ENCODE assay signal across 12 cellular contexts in the genomic region with DNA sequence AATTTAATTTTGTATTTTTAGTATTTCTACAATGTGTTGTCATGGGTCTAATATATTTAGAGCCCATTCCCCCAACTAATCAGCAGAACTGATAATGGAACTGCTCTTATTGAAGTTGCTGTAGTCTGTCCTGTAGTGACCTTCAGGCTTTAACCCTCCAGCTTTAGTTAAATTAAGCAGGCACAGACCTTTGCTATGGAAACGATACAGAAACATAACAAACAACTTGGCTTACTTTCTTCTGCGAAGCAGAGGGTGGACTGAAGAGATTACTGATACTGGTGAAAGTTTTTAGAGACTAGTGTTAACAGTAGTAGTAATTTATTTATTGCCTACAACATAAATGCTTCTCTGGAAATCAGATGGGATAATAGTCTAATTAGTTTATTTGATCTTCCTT.
DNase-seq lines count a peak whose midpoint lies in the region; ATAC-seq and TF ChIP-seq lines count a peak whose summit lies in the region.
"Had no signal": no experiment of that assay in that cellular context is flagged by ENCODE, and none has a peak within 500 bp of the region (broad histone marks: within the 10 kb centered on the region; RNA-seq: fewer than 3 reads in every experiment).

No MANE protein-coding gene starts in this region.

- H3K9me3 Mint-ChIP-seq in activated T-helper 17 cell treated with anti-CD3 and anti-CD28 coated beads, Interleukin-2, amount 50 U/mL, for 72 hours = no peaks in the 10 kb centered on the region
- H3K9me3 Mint-ChIP-seq: T-helper 1 cell treated with Interleukin-12 subunit alpha and Interleukin-12 subunit beta and Interleukin-4 antibody, amounts not matched to agents 30 μg/mL and 1 μg/mL, for 36 hours had no signal

- DNase-seq in DMS53 (lab: John Stamatoyannopoulos, UW) = peak; percentile 33
- DNase-seq in DMS53 treated with DMSO at 0.1 percent for 48 hours (lab: John Stamatoyannopoulos, UW; ENCODE audit: unreplicated experiment) = no peak
- DNase-seq in left ventricle myocardium inferior = no peak
- DNase-seq in sciatic nerve (ENCODE audit: low spot score) = no peak
- DNase-seq in NCI-H2107 (lab: John Stamatoyannopoulos, UW) = no peak
- DNase-seq in NOMO-1 treated with dmso at 0.1 percent for 144 hours (lab: John Stamatoyannopoulos, UW; ENCODE audit: unreplicated experiment) = no peak
- DNase-seq in COR-L47 (lab: John Stamatoyannopoulos, UW) = no peak
- DNase-seq: activated CD8-positive, alpha-beta memory T cell treated with anti-CD3 and anti-CD28 coated beads, Interleukin-2, amount 10 ng/mL, durations not matched to agents 7 days and 5 days; cerebellar nuclear complex; NCI-H510A treated with DMSO at 0.1 percent for 48 hours had no signal

- intact Hi-C loops in left ventricle myocardium inferior (cut with micrococcal nuclease) = loop anchor here (5.0 kb wide), 1 partner anchor 81 kb away; no protein-coding TSS in a partner anchor
- intact Hi-C loops in sciatic nerve (cut with DNase I) = no loop called here

- no peaks in the 10 kb centered on the region for H3K27me3 Mint-ChIP-seq in activated T-helper 17 cell treated with anti-CD3 and anti-CD28 coated beads, Interleukin-2, amount 50 U/mL, for 72 hours
- H3K27me3 Mint-ChIP-seq: activated CD8-positive, alpha-beta memory T cell treated with anti-CD3 and anti-CD28 coated beads, Interleukin-2, amount 10 ng/mL, durations not matched to agents 7 days and 5 days had no signal

- peaks cover 47% of the 10 kb centered on the region for H3K4me1 ChIP-seq in left ventricle myocardium inferior

- H3K36me3 Mint-ChIP-seq in activated T-helper 17 cell treated with anti-CD3 and anti-CD28 coated beads, Interleukin-2, amount 50 U/mL, for 72 hours (ENCODE audit: low read depth) = peaks cover 40% of the 10 kb centered on the region

- no peaks in the 10 kb centered on the region for H3K27me3 ChIP-seq in left ventricle myocardium inferior (ENCODE audit: low read depth)

- peak overlapping the region; percentile 66 for H3K27ac ChIP-seq in left ventricle myocardium inferior (replicated peaks)

- H3K4me3 Mint-ChIP-seq in activated T-helper 17 cell treated with anti-CD3 and anti-CD28 coated beads, Interleukin-2, amount 50 U/mL, for 72 hours = no peak overlapping the region
- H3K4me3 Mint-ChIP-seq: activated CD8-positive, alpha-beta memory T cell treated with anti-CD3 and anti-CD28 coated beads, Interleukin-2, amount 10 ng/mL, durations not matched to agents 7 days and 5 days; T-helper 1 cell treated with Interleukin-12 subunit alpha and Interleukin-12 subunit beta and Interleukin-4 antibody, amounts not matched to agents 30 μg/mL and 1 μg/mL, for 36 hours had no signal

- no peak overlapping the region for H3K4me3 ChIP-seq in left ventricle myocardium inferior

- peaks cover 17% of the 10 kb centered on the region for H3K4me1 Mint-ChIP-seq in activated T-helper 17 cell treated with anti-CD3 and anti-CD28 coated beads, Interleukin-2, amount 50 U/mL, for 72 hours

- no peak for TF ChIP-seq CTCF in left ventricle myocardium inferior (IDR thresholded peaks at IDR 0.05; ENCODE audit: borderline replicate concordance)

- H3K9me3 ChIP-seq in left ventricle myocardium inferior (replicated peaks) = no peaks in the 10 kb centered on the region

- no peaks in the 10 kb centered on the region for H3K36me3 ChIP-seq in left ventricle myocardium inferior

- H3K27ac Mint-ChIP-seq in activated T-helper 17 cell treated with anti-CD3 and anti-CD28 coated beads, Interleukin-2, amount 50 U/mL, for 72 hours = peak overlapping the region; percentile 28
- H3K27ac Mint-ChIP-seq: activated CD8-positive, alpha-beta memory T cell treated with anti-CD3 and anti-CD28 coated beads, Interleukin-2, amount 10 ng/mL, durations not matched to agents 7 days and 5 days; T-helper 1 cell treated with Interleukin-12 subunit alpha and Interleukin-12 subunit beta and Interleukin-4 antibody, amounts not matched to agents 30 μg/mL and 1 μg/mL, for 36 hours had no signal

- peak; percentile 33 for ATAC-seq in activated T-helper 17 cell treated with anti-CD3 and anti-CD28 coated beads, Interleukin-2, amount 50 U/mL, for 72 hours (replicated peaks)
- ATAC-seq in sciatic nerve = peak; percentile 52
- ATAC-seq: activated CD8-positive, alpha-beta memory T cell treated with anti-CD3 and anti-CD28 coated beads, Interleukin-2, amount 10 ng/mL, durations not matched to agents 7 days and 5 days had no signal
